8 cellular contexts compared by ENCODE assay signal in the genomic region with DNA sequence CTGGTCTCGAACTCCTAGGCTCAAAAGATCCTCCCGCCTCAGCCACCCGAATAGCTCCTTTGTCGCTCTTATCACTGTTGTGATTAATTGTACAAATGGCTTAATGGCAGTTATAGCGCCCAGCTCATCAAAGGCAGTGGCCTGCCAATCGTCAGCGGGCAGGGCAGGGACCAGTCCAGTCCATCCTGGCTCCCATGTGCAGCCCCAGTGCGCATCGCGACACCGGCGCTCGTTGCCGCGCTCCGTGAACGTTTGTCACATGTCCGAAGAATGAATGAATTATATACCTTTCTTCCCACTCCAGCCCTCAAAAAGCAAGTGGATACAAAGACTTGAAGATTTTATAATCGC. TPM values are rescaled to one million over a fixed set of nuclear protein-coding genes. Genes with fewer than 3 reads are reported as not detected.
DNase-seq lines count a peak whose midpoint lies in the region; ATAC-seq and TF ChIP-seq lines count a peak whose summit lies in the region.

No MANE protein-coding gene starts in this region.

- peak; percentile 42 for DNase-seq in stimulated activated CD4-positive, alpha-beta T cell treated with anti-CD3 and anti-CD28 coated beads, Interleukin-12 subunit alpha, Interleukin-12 subunit beta, amount 100 ng/mL, for 4 hours
- DNase-seq in stimulated activated CD4-positive, alpha-beta T cell treated with anti-CD3 and anti-CD28 coated beads, Interleukin-4, amount 100 ng/mL, for 24 hours: no peak
- DNase-seq in NCI-H1694 (lab: John Stamatoyannopoulos, UW) (peak; percentile 69), fibroblast of mammary gland (ENCODE audit: low read depth) (peak; percentile 38), nephron progenitor cell (peak; percentile 61), uterus (peak in 1 of 2 donors; percentile 45)
- peak; percentile 58 for DNase-seq in activated CD4-positive, alpha-beta memory T cell treated with anti-CD3 and anti-CD28 coated beads, Interleukin-2, amount 10 ng/mL, durations not matched to agents 7 days and 5 days

- intact Hi-C loops in uterus (cut with DNase I; ENCODE audit: low total_unique reads): loop anchor here (1.0 to 5.0 kb wide), 2 partner anchors 21 to 50 kb away; no protein-coding TSS in a partner anchor

- no peaks in the 10 kb centered on the region for H3K4me1 ChIP-seq in uterus

- H3K27ac ChIP-seq in uterus: peak overlapping the region; percentile 84 to 96

- TF ChIP-seq CTCF in fibroblast of mammary gland (conservative IDR thresholded peaks at IDR 0.05; ENCODE audit: control insufficient read depth, insufficient read depth, low read depth, low read length) (no peak), nephron progenitor cell (IDR thresholded peaks at IDR 0.05) (no peak), uterus (IDR thresholded peaks at IDR 0.05) (no peak)

- H3K9me3 ChIP-seq in uterus: no peaks in the 10 kb centered on the region

- H3K27ac Mint-ChIP-seq in activated CD4-positive, alpha-beta memory T cell treated with anti-CD3 and anti-CD28 coated beads, Interleukin-2, amount 10 ng/mL, durations not matched to agents 7 days and 5 days: peak overlapping the region; percentile 89
- peak overlapping the region; percentile 96 for H3K27ac Mint-ChIP-seq in nephron progenitor cell

- POLR2A ChIA-PET in activated CD4-positive, alpha-beta memory T cell treated with anti-CD3 and anti-CD28 coated beads, Interleukin-2, amount 10 ng/mL, durations not matched to agents 7 days and 5 days (lab: Charles Lee): interaction anchor here (0.6 to 4.8 kb wide), 21 partner anchors 9 to 901 kb away, joined by 3 to 68 read pairs (median 4); partner anchors contain the start of genes KRTCAP2, MTX1, SCAMP3 and THBS3

- peaks cover 47% of the 10 kb centered on the region for H3K4me1 Mint-ChIP-seq in activated CD4-positive, alpha-beta memory T cell treated with anti-CD3 and anti-CD28 coated beads, Interleukin-2, amount 10 ng/mL, durations not matched to agents 7 days and 5 days
- peaks cover 52% of the 10 kb centered on the region for H3K4me1 Mint-ChIP-seq in nephron progenitor cell

- no peaks in the 10 kb centered on the region for H3K9me3 Mint-ChIP-seq in activated CD4-positive, alpha-beta memory T cell treated with anti-CD3 and anti-CD28 coated beads, Interleukin-2, amount 10 ng/mL, durations not matched to agents 7 days and 5 days
- H3K9me3 Mint-ChIP-seq in nephron progenitor cell: no peaks in the 10 kb centered on the region

- no peaks in the 10 kb centered on the region for H3K36me3 ChIP-seq in uterus

- no peak for ATAC-seq in HG03045 (IDR thresholded peaks at IDR 0.05; ENCODE audit: unreplicated experiment)

- CTCF ChIA-PET in activated CD4-positive, alpha-beta memory T cell treated with anti-CD3 and anti-CD28 coated beads, Interleukin-2, amount 10 ng/mL, durations not matched to agents 7 days and 5 days (lab: Charles Lee): interaction anchor here (0.6 to 3.5 kb wide), 14 partner anchors 15 to 712 kb away, joined by 3 to 22 read pairs (median 8); partner anchors contain the start of genes KRTCAP2, MTX1, THBS3 and TRIM46

- H3K4me3 ChIP-seq in fibroblast of mammary gland (ENCODE audit: control insufficient read depth, low read depth, low read length) (peak overlapping the region; percentile 83), uterus (peak overlapping the region; percentile 49 to 84)

- H3K36me3 Mint-ChIP-seq in activated CD4-positive, alpha-beta memory T cell treated with anti-CD3 and anti-CD28 coated beads, Interleukin-2, amount 10 ng/mL, durations not matched to agents 7 days and 5 days (ENCODE audit: low read depth): peaks cover 20% of the 10 kb centered on the region
- H3K36me3 Mint-ChIP-seq in nephron progenitor cell (ENCODE audit: low read depth): peaks cover 9% of the 10 kb centered on the region

- TF ChIP-seq POLR2A in uterus (IDR thresholded peaks at IDR 0.05): no peak

- H3K27me3 ChIP-seq in uterus: no peaks in the 10 kb centered on the region

- H3K27me3 Mint-ChIP-seq in activated CD4-positive, alpha-beta memory T cell treated with anti-CD3 and anti-CD28 coated beads, Interleukin-2, amount 10 ng/mL, durations not matched to agents 7 days and 5 days: no peaks in the 10 kb centered on the region
- H3K27me3 Mint-ChIP-seq in nephron progenitor cell (ENCODE audit: low read depth, poor library complexity): no peaks in the 10 kb centered on the region

- peak overlapping the region; percentile 81 for H3K4me3 Mint-ChIP-seq in activated CD4-positive, alpha-beta memory T cell treated with anti-CD3 and anti-CD28 coated beads, Interleukin-2, amount 10 ng/mL, durations not matched to agents 7 days and 5 days
- peak overlapping the region; percentile 91 for H3K4me3 Mint-ChIP-seq in nephron progenitor cell

RNA-seq across cellular contexts. Expression of gene MTX1, which starts 18.4 kb away (rescaled TPM):
- 10 to 100 TPM; 41.2 to 43.1 TPM for total RNA-seq in activated CD4-positive, alpha-beta memory T cell treated with anti-CD3 and anti-CD28 coated beads, Interleukin-2, amount 10 ng/mL, durations not matched to agents 7 days and 5 days
- 10 to 100 TPM in 3 of 4 donors, 1 to 10 TPM in 1; 9.7 to 62.4 (median 26.0) TPM for total RNA-seq in uterus

RNA-seq across cellular contexts. Expression of gene THBS3, which starts 19.2 kb away (rescaled TPM):
- total RNA-seq in activated CD4-positive, alpha-beta memory T cell treated with anti-CD3 and anti-CD28 coated beads, Interleukin-2, amount 10 ng/mL, durations not matched to agents 7 days and 5 days: 10 to 100 TPM; 30.7 to 32.3 TPM
- 100 to 1,000 TPM in 1 of 4 donors, 10 to 100 TPM in 3; 11.8 to 101 (median 38.3) TPM for total RNA-seq in uterus

RNA-seq across cellular contexts. Expression of gene ENTREP3, which starts 28.4 kb away (rescaled TPM):
- total RNA-seq in activated CD4-positive, alpha-beta memory T cell treated with anti-CD3 and anti-CD28 coated beads, Interleukin-2, amount 10 ng/mL, durations not matched to agents 7 days and 5 days: 10 to 100 TPM; 26.3 to 27.3 TPM
- total RNA-seq in uterus: 10 to 100 TPM in 2 of 4 donors, 1 to 10 TPM in 2; 5.3 to 28.2 (median 11.7) TPM

RNA-seq across cellular contexts. Expression of gene SCAMP3, which starts 35.3 kb away (rescaled TPM):
- total RNA-seq in activated CD4-positive, alpha-beta memory T cell treated with anti-CD3 and anti-CD28 coated beads, Interleukin-2, amount 10 ng/mL, durations not matched to agents 7 days and 5 days: 10 to 100 TPM; 87.5 to 91.9 TPM
- 10 to 100 TPM in 3 of 4 donors, 1 to 10 TPM in 1; 10.0 to 44.4 (median 29.2) TPM for total RNA-seq in uterus

RNA-seq across cellular contexts. Expression of gene CLK2, which starts 46.4 kb away (rescaled TPM):
- 10 to 100 TPM; 78.0 to 82.0 TPM for total RNA-seq in activated CD4-positive, alpha-beta memory T cell treated with anti-CD3 and anti-CD28 coated beads, Interleukin-2, amount 10 ng/mL, durations not matched to agents 7 days and 5 days
- 10 to 100 TPM; 25.4 to 75.3 (median 39.3) TPM for total RNA-seq in uterus
